Comparison of ENCODE assay signal across 13 cellular contexts in genomic region chr4:51884055-51884454, GRCh38.
"Had no signal": no experiment of that assay in that cellular context is flagged by ENCODE, and none has a peak within 500 bp of the region (broad histone marks: within the 10 kb centered on the region; RNA-seq: fewer than 3 reads in every experiment).

No MANE protein-coding gene starts in this region.

- H3K4me3 Mint-ChIP-seq: central memory CD8-positive, alpha-beta T cell; effector memory CD8-positive, alpha-beta T cell; nephron progenitor cell had no signal

- H3K9me3 Mint-ChIP-seq: central memory CD8-positive, alpha-beta T cell; effector memory CD8-positive, alpha-beta T cell had no signal

- H3K4me1 Mint-ChIP-seq: central memory CD8-positive, alpha-beta T cell had no signal

- H3K27ac ChIP-seq: body of pancreas, left lung, thyroid gland had no signal

- H3K4me1 ChIP-seq: body of pancreas, left lung, thyroid gland had no signal

- H3K4me3 ChIP-seq: body of pancreas, left lung, thyroid gland had no signal

- H3K27me3 Mint-ChIP-seq: central memory CD8-positive, alpha-beta T cell; effector memory CD8-positive, alpha-beta T cell had no signal

- DNase-seq: activated CD4-positive, alpha-beta T cell treated with anti-CD3 and anti-CD28 coated beads for 48 hours; activated naive CD4-positive, alpha-beta T cell treated with Interleukin-2 at 50 U/mL for 16 hours; body of pancreas; effector memory CD8-positive, alpha-beta T cell; erythroblast; hypothalamus; left lung; nephron progenitor cell; stimulated activated CD4-positive, alpha-beta T cell treated with anti-CD3 and anti-CD28 coated beads, Interleukin-4, amount 100 ng/mL, for 1 hour; SW 1271; T-helper 9 cell; thyroid gland had no signal

- H3K27ac Mint-ChIP-seq: nephron progenitor cell had no signal

- H3K9me3 ChIP-seq: body of pancreas, left lung, thyroid gland had no signal

- ATAC-seq: body of pancreas; effector memory CD8-positive, alpha-beta T cell; left lung had no signal

- H3K27me3 ChIP-seq: body of pancreas, left lung, thyroid gland had no signal
